ENCODE assay signal across 27 cellular contexts in genomic region chr1:164472841-164473240, GRCh38.
"Had no signal": no experiment of that assay in that cellular context is flagged by ENCODE, and none has a peak within 500 bp of the region (broad histone marks: within the 10 kb centered on the region; RNA-seq: fewer than 3 reads in every experiment).

No MANE protein-coding gene starts in this region.

- H3K27me3 ChIP-seq: stomach, suprapubic skin, testis, thyroid gland, tibial artery, tibial nerve, transverse colon, upper lobe of left lung, upper lobe of right lung, uterus, vagina had no signal

- H3K36me3 ChIP-seq: stomach, suprapubic skin, thoracic aorta, thyroid gland, tibial artery, tibial nerve, transverse colon, upper lobe of left lung, upper lobe of right lung, uterus, vagina had no signal

- H3K4me1 ChIP-seq: stomach, suprapubic skin, testis, thyroid gland, tibial artery, tibial nerve, transverse colon, upper lobe of left lung, upper lobe of right lung, uterus had no signal

- ATAC-seq: stimulated activated effector memory CD8-positive, alpha-beta T cell treated with anti-CD3 and anti-CD28 coated beads, Interleukin-12 subunit alpha, Interleukin-12 subunit beta, amount 100 ng/mL, for 72 hours; stimulated activated memory B cell treated with anti-CD40 and anti-IgM and Interleukin-4, amounts not matched to agents 10 μg/mL and 1 μg/mL and 100 μg/mL, for 72 hours; stimulated activated naive B cell treated with anti-CD40 and anti-IgM and Interleukin-4, amounts not matched to agents 10 μg/mL and 1 μg/mL and 100 μg/mL, for 72 hours; stimulated activated naive CD8-positive, alpha-beta T cell treated with anti-CD3 and anti-CD28 coated beads, Interleukin-15, amount 100 ng/mL, for 72 hours; stimulated activated naive CD8-positive, alpha-beta T cell treated with anti-CD3 and anti-CD28 coated beads, Interleukin-15, Interleukin-2, amounts not matched to agents 100 U/mL and 50 U/mL, for 24 hours; upper lobe of right lung had no signal

- DNase-seq: stimulated activated CD4-positive, alpha-beta T cell treated with anti-CD3 and anti-CD28 coated beads, Interleukin-2, amount 100 ng/mL, for 48 hours; stimulated activated CD4-positive, alpha-beta T cell treated with anti-CD3 and anti-CD28 coated beads, Interleukin-4, amount 100 ng/mL, for 1 hour; stimulated activated CD4-positive, alpha-beta T cell treated with anti-CD3 and anti-CD28 coated beads, Interleukin-4, amount 100 ng/mL, for 24 hours; stimulated activated CD4-positive, alpha-beta T cell treated with anti-CD3 and anti-CD28 coated beads, Interleukin-4, amount 100 ng/mL, for 4 hours; stimulated activated CD8-positive, alpha-beta memory T cell treated with anti-CD3 and anti-CD28 coated beads, Interleukin-4, amount 100 ng/mL, for 48 hours; stimulated activated naive B cell treated with anti-CD40 and anti-IgM and Interleukin-4, amounts not matched to agents 10 μg/mL and 1 μg/mL and 100 μg/mL, for 72 hours; stimulated activated naive CD4-positive, alpha-beta T cell; stimulated activated naive CD4-positive, alpha-beta T cell treated with Interleukin-2 at 50 U/mL for 16 hours; stimulated activated naive CD8-positive, alpha-beta T cell treated with anti-CD3 and anti-CD28 coated beads, Interleukin-15, amount 100 ng/mL, for 72 hours; stimulated activated naive CD8-positive, alpha-beta T cell treated with anti-CD3 and anti-CD28 coated beads, Interleukin-15, Interleukin-2, amounts not matched to agents 100 U/mL and 50 U/mL, for 24 hours; stomach; substantia nigra; testis; thyroid gland; tibial artery; transverse colon; trophoblast cell; upper lobe of left lung; upper lobe of right lung; uterus had no signal

- FAIRE-seq: urothelium cell line had no signal

- H3K9me3 ChIP-seq: stomach, suprapubic skin, testis, thoracic aorta, thyroid gland, tibial artery, tibial nerve, transverse colon, upper lobe of left lung, upper lobe of right lung, uterus, vagina had no signal

- H3K27ac ChIP-seq: stomach, suprapubic skin, testis, thoracic aorta, thyroid gland, tibial artery, tibial nerve, transverse colon, upper lobe of left lung, upper lobe of right lung, uterus, vagina had no signal

- H3K4me3 ChIP-seq: stomach, suprapubic skin, testis, thoracic aorta, thyroid gland, tibial artery, tibial nerve, transverse colon, upper lobe of left lung, upper lobe of right lung, uterus, vagina had no signal
